In the genomic region with DNA sequence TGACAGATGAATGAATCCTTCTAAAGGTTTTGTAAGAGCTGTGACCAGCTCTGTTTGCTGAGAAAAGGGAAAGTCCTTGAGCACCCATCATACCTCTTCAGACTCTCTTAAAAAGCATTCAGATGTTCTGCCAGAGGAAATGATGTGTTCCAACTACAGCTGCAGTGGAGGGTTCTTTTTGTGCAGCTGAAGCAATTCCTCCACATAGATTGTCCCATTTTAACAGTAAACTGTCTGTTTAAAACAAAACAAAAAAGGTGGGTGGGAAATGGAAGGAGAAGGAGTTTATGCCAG, we compare ENCODE assay signal across 13 cellular contexts.
DNase-seq lines count a peak whose midpoint lies in the region; ATAC-seq and TF ChIP-seq lines count a peak whose summit lies in the region.
"Had no signal": no experiment of that assay in that cellular context is flagged by ENCODE, and none has a peak within 500 bp of the region (broad histone marks: within the 10 kb centered on the region; RNA-seq: fewer than 3 reads in every experiment).

No MANE protein-coding gene starts in this region.

- no peak overlapping the region for H2AFZ ChIP-seq in Loucy (ENCODE audit: low read length)
- H2AFZ ChIP-seq in fibroblast of lung (ENCODE audit: low read length): no peak overlapping the region

- TF ChIP-seq CTCF in Loucy (conservative IDR thresholded peaks at IDR 0.05; ENCODE audit: low read length): no peak
- TF ChIP-seq CTCF in fibroblast of lung (conservative IDR thresholded peaks at IDR 0.05 in 1 of 2, IDR thresholded peaks at IDR 0.05 in 1 of 2; ENCODE audit: low read depth in 1 of 2, low read length in 2 of 2): no peak
- no peak for TF ChIP-seq CTCF in thoracic aorta (IDR thresholded peaks at IDR 0.05)

- H3K4me3 ChIP-seq in Loucy (ENCODE audit: low read length, poor library complexity, severe bottlenecking): peak overlapping the region; percentile 10
- no peak overlapping the region for H3K4me3 ChIP-seq in fibroblast of lung (replicated peaks in 1 of 4; ENCODE audit: control extremely low read depth in 1 of 4, insufficient read depth in 1 of 4, low read depth in 3 of 4, low read length in 4 of 4)
- peak overlapping the region; percentile 16 for H3K4me3 ChIP-seq in thoracic aorta
- H3K4me3 ChIP-seq: suprapubic skin had no signal

- H3K9ac ChIP-seq in Loucy (ENCODE audit: low read depth, low read length, poor library complexity, severe bottlenecking): peak overlapping the region; percentile 15
- H3K9ac ChIP-seq in fibroblast of lung (ENCODE audit: insufficient read depth, low read length): no peak overlapping the region

- H4K20me1 ChIP-seq in Loucy (ENCODE audit: insufficient read depth, low read length, poor library complexity, severe bottlenecking) (peaks cover 12% of the 10 kb centered on the region), fibroblast of lung (ENCODE audit: control insufficient read depth, extremely low read depth, insufficient read depth, low read length) (no peaks in the 10 kb centered on the region)

- H3K79me2 ChIP-seq in Loucy (ENCODE audit: insufficient read depth, low read length): peaks cover 25% of the 10 kb centered on the region
- no peaks in the 10 kb centered on the region for H3K79me2 ChIP-seq in fibroblast of lung (ENCODE audit: control insufficient read depth, insufficient read depth, low read length)

- no peaks in the 10 kb centered on the region for H3K36me3 ChIP-seq in Loucy (ENCODE audit: insufficient read depth, low read length)
- no peaks in the 10 kb centered on the region for H3K36me3 ChIP-seq in fibroblast of lung (ENCODE audit: control insufficient read depth, insufficient read depth, low read length)
- H3K36me3 ChIP-seq in thoracic aorta: no peaks in the 10 kb centered on the region
- H3K36me3 ChIP-seq: suprapubic skin had no signal

- H3K9me2 ChIP-seq in Loucy (replicated peaks; ENCODE audit: low read depth, low read length): no peaks in the 10 kb centered on the region

- no peak overlapping the region for H3K27ac ChIP-seq in fibroblast of lung (ENCODE audit: insufficient read depth, low read length)
- no peak overlapping the region for H3K27ac ChIP-seq in thoracic aorta
- H3K27ac ChIP-seq: suprapubic skin had no signal

- H3K27me3 ChIP-seq in Loucy (ENCODE audit: insufficient read depth, low read length, poor library complexity, severe bottlenecking) (no peaks in the 10 kb centered on the region), fibroblast of lung (ENCODE audit: control insufficient read depth, insufficient read depth, low read length) (no peaks in the 10 kb centered on the region), thoracic aorta (replicated peaks; ENCODE audit: insufficient read depth) (no peaks in the 10 kb centered on the region)
- H3K27me3 ChIP-seq: suprapubic skin had no signal

- ATAC-seq in thoracic aorta (ENCODE audit: insufficient number of reproducible peaks, low FRiP score, low read depth): no peak

- DNase-seq in NCI-H2107 treated with DMSO at 0.1 percent for 48 hours (lab: John Stamatoyannopoulos, UW; ENCODE audit: unreplicated experiment) (peak; percentile 23), NCI-H2107 (lab: John Stamatoyannopoulos, UW) (no peak), fibroblast of lung (ENCODE audit: low read depth in 2 of 2) (peak; percentile 14 to 33), thoracic aorta (ENCODE audit: low spot score) (no peak), nucleus accumbens (lab: John Stamatoyannopoulos, UW) (no peak), HuH-7 (ENCODE audit: low spot score) (no peak), SKM-1 (lab: John Stamatoyannopoulos, UW; ENCODE audit: unreplicated experiment) (no peak)
- DNase-seq: 8988T, IMR-90, NCI-H1930, T-helper 2 cell had no signal

- H3K4me2 ChIP-seq in Loucy (ENCODE audit: low read depth, low read length, poor library complexity, severe bottlenecking) (peak overlapping the region; percentile 45), fibroblast of lung (ENCODE audit: extremely low read depth, insufficient read depth, low read length) (peak overlapping the region; percentile 32)

- H3K4me1 ChIP-seq in Loucy (ENCODE audit: insufficient read depth, low read length, poor library complexity, severe bottlenecking) (peaks cover 27% of the 10 kb centered on the region), fibroblast of lung (ENCODE audit: control insufficient read depth, extremely low read depth, insufficient read depth, low read length) (no peaks in the 10 kb centered on the region), thoracic aorta (ENCODE audit: control insufficient read depth in 1 of 2, low read depth in 2 of 2) (peaks cover 20 to 36% of the 10 kb centered on the region in 2 donors)

- no peaks in the 10 kb centered on the region for H3F3A ChIP-seq in Loucy (ENCODE audit: low read depth)

- H3K9me3 ChIP-seq in Loucy (ENCODE audit: insufficient read depth, low read depth, low read length) (no peaks in the 10 kb centered on the region), fibroblast of lung (ENCODE audit: control insufficient read depth, insufficient read depth, low read depth, low read length) (no peaks in the 10 kb centered on the region), thoracic aorta (no peaks in the 10 kb centered on the region)
- H3K9me3 ChIP-seq: suprapubic skin had no signal

Comparison
In these comparisons a context has a peak if more than half of its experiments do, and no peak if none do; other contexts are left out.
1. DNase-seq: peak in NCI-H2107 treated with DMSO at 0.1 percent for 48 hours (single experiment) and fibroblast of lung (2 of 2); none in NCI-H2107 (single experiment), thoracic aorta (single experiment), nucleus accumbens (0 of 56), HuH-7 (single experiment) and SKM-1 (single experiment).
2. H3K4me3 ChIP-seq: peak in Loucy (single experiment) and thoracic aorta (single experiment); none in fibroblast of lung (0 of 4).